In the genomic region with DNA sequence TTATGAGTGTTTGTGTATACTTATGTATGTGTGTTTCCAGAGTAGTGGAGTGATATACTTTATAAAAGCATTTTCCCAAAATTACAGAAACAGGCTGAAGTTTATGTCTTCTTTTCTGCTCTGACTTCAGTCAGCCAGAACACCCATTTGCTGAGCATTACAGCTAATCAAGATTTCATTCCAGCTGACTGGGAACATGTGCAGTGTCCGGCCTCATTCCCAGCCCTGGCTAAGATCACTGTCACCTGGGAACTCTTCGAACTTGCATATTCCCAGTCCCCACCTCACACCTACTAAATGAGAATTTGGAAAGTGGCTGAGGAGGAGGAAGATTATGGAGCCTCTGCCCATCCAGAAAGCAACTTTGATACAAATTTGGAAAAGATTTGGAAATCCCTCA, we compare ENCODE assay signal across 22 cellular contexts.
"Had no signal": no experiment of that assay in that cellular context is flagged by ENCODE, and none has a peak within 500 bp of the region (broad histone marks: within the 10 kb centered on the region; RNA-seq: fewer than 3 reads in every experiment).

No MANE protein-coding gene starts in this region.

- ATAC-seq: activated CD8-positive, alpha-beta T cell treated with anti-CD3 and anti-CD28 coated beads, Interleukin-2, amount 10 ng/mL, durations not matched to agents 7 days and 5 days; K562; WTC11 had no signal

- H3K9me3 Mint-ChIP-seq: activated naive CD8-positive, alpha-beta T cell treated with anti-CD3 and anti-CD28 coated beads, Interleukin-2, amount 10 ng/mL, durations not matched to agents 7 days and 5 days; T-helper 1 cell treated with Interleukin-12 subunit alpha and Interleukin-12 subunit beta and Interleukin-4 antibody, amounts not matched to agents 30 μg/mL and 1 μg/mL, for 36 hours had no signal

- H3K36me3 ChIP-seq: adrenal gland had no signal

- DNase-seq: activated CD4-positive, alpha-beta T cell treated with anti-CD3 and anti-CD28 coated beads for 48 hours; activated CD4-positive, alpha-beta T cell treated with anti-CD3 and anti-CD28 coated beads, Interleukin-2, amount 50 U/mL, for 4 hours; activated CD4-positive, CD25-positive, alpha-beta regulatory T cell treated with anti-CD3 and anti-CD28 coated beads, Interleukin-2, amount 50 U/mL, for 72 hours; activated CD8-positive, alpha-beta memory T cell treated with anti-CD3 and anti-CD28 coated beads, Interleukin-2, amount 50 U/mL, for 48 hours; activated CD8-positive, alpha-beta T cell treated with anti-CD3 and anti-CD28 coated beads, Interleukin-2, amount 10 ng/mL, durations not matched to agents 7 days and 5 days; activated naive CD4-positive, alpha-beta T cell treated with anti-CD3 and anti-CD28 coated beads, Interleukin-2, amount 50 U/mL, for 16 hours; activated naive CD8-positive, alpha-beta T cell treated with anti-CD3 and anti-CD28 coated beads, Interleukin-2, amount 10 ng/mL, durations not matched to agents 7 days and 5 days; activated T-cell treated with anti-CD3 and anti-CD28 coated beads, Interleukin-2, amount 50 U/mL, for 1 hour; adrenal gland; anterior cingulate cortex; central memory CD4-positive, alpha-beta T cell; Karpas-422; MM.1S; NCI-H1105 treated with DMSO at 0.1 percent for 48 hours; NCI-H1436 treated with DMSO at 0.1 percent for 48 hours; NCI-H187; NCI-H2081; NCI-H524; SIG-M5 had no signal

- H3K4me1 ChIP-seq: adrenal gland had no signal

- H3K4me3 ChIP-seq: adrenal gland, K562 had no signal

- H3K27ac Mint-ChIP-seq: activated CD8-positive, alpha-beta T cell treated with anti-CD3 and anti-CD28 coated beads, Interleukin-2, amount 10 ng/mL, durations not matched to agents 7 days and 5 days; activated naive CD8-positive, alpha-beta T cell treated with anti-CD3 and anti-CD28 coated beads, Interleukin-2, amount 10 ng/mL, durations not matched to agents 7 days and 5 days; T-helper 1 cell treated with Interleukin-12 subunit alpha and Interleukin-12 subunit beta and Interleukin-4 antibody, amounts not matched to agents 30 μg/mL and 1 μg/mL, for 36 hours; WTC11 had no signal

- H3K9me3 ChIP-seq: adrenal gland had no signal

- H3K4me3 Mint-ChIP-seq: activated CD8-positive, alpha-beta T cell treated with anti-CD3 and anti-CD28 coated beads, Interleukin-2, amount 10 ng/mL, durations not matched to agents 7 days and 5 days; activated naive CD8-positive, alpha-beta T cell treated with anti-CD3 and anti-CD28 coated beads, Interleukin-2, amount 10 ng/mL, durations not matched to agents 7 days and 5 days; T-helper 1 cell treated with Interleukin-12 subunit alpha and Interleukin-12 subunit beta and Interleukin-4 antibody, amounts not matched to agents 30 μg/mL and 1 μg/mL, for 36 hours; WTC11 had no signal

- H3K27ac ChIP-seq: adrenal gland had no signal

- H3K27me3 ChIP-seq: adrenal gland had no signal
